ENCODE assay signal across 1 cellular context in genomic region chr19:17996826-17997316, GRCh38.
TF ChIP-seq lines count a peak whose summit lies in the region.

No MANE protein-coding gene starts in this region.

TF ChIP-seq in HepG2, 621 proteins besides CTCF, POLR2A, EP300 and RAD21 (continued from another document and continues in another):
- 0 out of 2 replicates have a peak, but pooled peaks have one; percentile 42 for TF ChIP-seq ZNF574 (CRISPR knock-in tag; IDR thresholded peaks at IDR 0.05)
- no peak for TF ChIP-seq THAP7 (CRISPR knock-in tag; IDR thresholded peaks at IDR 0.05)
- no peak for TF ChIP-seq ZNF264 (CRISPR knock-in tag; IDR thresholded peaks at IDR 0.05)
- no peak for TF ChIP-seq ATAD3A (CRISPR knock-in tag; IDR thresholded peaks at IDR 0.05)
- no peak for TF ChIP-seq NR0B2 (CRISPR knock-in tag; IDR thresholded peaks at IDR 0.05)
- TF ChIP-seq ZNF136 (CRISPR knock-in tag; IDR thresholded peaks at IDR 0.05; ENCODE audit: low read depth) = no peak
- no peak for TF ChIP-seq NCOA1 (CRISPR knock-in tag; IDR thresholded peaks at IDR 0.05)
- peak; percentile 31; the same call in 1 of the 2 replicates for TF ChIP-seq HOMEZ (CRISPR knock-in tag; IDR thresholded peaks at IDR 0.05; ENCODE audit: low read depth)
- TF ChIP-seq KLF13 (CRISPR knock-in tag; IDR thresholded peaks at IDR 0.05) = no peak
- no peak for TF ChIP-seq ZNF512B (CRISPR knock-in tag; IDR thresholded peaks at IDR 0.05; ENCODE audit: borderline replicate concordance)
- no peak for TF ChIP-seq RORA (CRISPR knock-in tag; IDR thresholded peaks at IDR 0.05)
- TF ChIP-seq USF2 (IDR thresholded peaks at IDR 0.05; ENCODE audit: low read depth, low read length) = no peak
- TF ChIP-seq USF2 (CRISPR knock-in tag; IDR thresholded peaks at IDR 0.05; ENCODE audit: borderline replicate concordance) = no peak
- no peak for TF ChIP-seq ZNF781 (CRISPR knock-in tag; IDR thresholded peaks at IDR 0.05; ENCODE audit: borderline replicate concordance, not compliant biosample characterization)
- no peak for TF ChIP-seq ZNF281 (CRISPR knock-in tag; IDR thresholded peaks at IDR 0.05; ENCODE audit: borderline replicate concordance)
- TF ChIP-seq KDM6A (CRISPR knock-in tag; IDR thresholded peaks at IDR 0.05; ENCODE audit: low read depth) = no peak
- TF ChIP-seq DRAP1 (CRISPR knock-in tag; IDR thresholded peaks at IDR 0.05) = no peak
- TF ChIP-seq SRSF1 (optimal IDR thresholded peaks at IDR 0.05; ENCODE audit: low read depth, low read length) = no peak
- 0 out of 2 replicates have a peak, but pooled peaks have one; percentile 66 for TF ChIP-seq ZZZ3 (CRISPR knock-in tag; IDR thresholded peaks at IDR 0.05; ENCODE audit: borderline replicate concordance)
- no peak for TF ChIP-seq SKI (IDR thresholded peaks at IDR 0.05; ENCODE audit: partially characterized antibody)
- no peak for TF ChIP-seq REST (IDR thresholded peaks at IDR 0.05; ENCODE audit: borderline replicate concordance in 1 of 2, low read depth in 1 of 2, low read length in 2 of 2)
- no peak for TF ChIP-seq ADNP (CRISPR knock-in tag; IDR thresholded peaks at IDR 0.05)
- TF ChIP-seq ZNF629 (CRISPR knock-in tag; conservative IDR thresholded peaks at IDR 0.05) = no peak
- TF ChIP-seq SETDB1 (CRISPR knock-in tag; IDR thresholded peaks at IDR 0.05; ENCODE audit: borderline replicate concordance) = no peak
- TF ChIP-seq MAF1 (CRISPR knock-in tag; IDR thresholded peaks at IDR 0.05; ENCODE audit: borderline replicate concordance) = no peak
- TF ChIP-seq ZNF775 (CRISPR knock-in tag; IDR thresholded peaks at IDR 0.05; ENCODE audit: borderline replicate concordance) = no peak
- TF ChIP-seq SAP130 (CRISPR knock-in tag; IDR thresholded peaks at IDR 0.05; ENCODE audit: low read depth) = peak; percentile 47; the same call in 1 of the 2 replicates
- no peak for TF ChIP-seq HMGXB3 (CRISPR knock-in tag; IDR thresholded peaks at IDR 0.05; ENCODE audit: borderline replicate concordance)
- 0 out of 2 replicates have a peak, but pooled peaks have one; percentile 64 for TF ChIP-seq EED (CRISPR knock-in tag; IDR thresholded peaks at IDR 0.05)
- no peak for TF ChIP-seq ZNF333 (CRISPR knock-in tag; IDR thresholded peaks at IDR 0.05; ENCODE audit: borderline replicate concordance)
- no peak for TF ChIP-seq SOX6 (IDR thresholded peaks at IDR 0.05)
- TF ChIP-seq SOX6 (CRISPR knock-in tag; IDR thresholded peaks at IDR 0.05) = no peak
- TF ChIP-seq SNAI1 (CRISPR knock-in tag; IDR thresholded peaks at IDR 0.05; ENCODE audit: borderline replicate concordance) = no peak
- no peak for TF ChIP-seq IKZF4 (CRISPR knock-in tag; IDR thresholded peaks at IDR 0.05; ENCODE audit: borderline replicate concordance, low read depth, not compliant biosample characterization)
